In genomic region chr3:48556796-48557626, GRCh38 we compare ENCODE assay signal across 8 cellular contexts. TPM values are rescaled to one million over a fixed set of nuclear protein-coding genes. Genes with fewer than 3 reads are reported as not detected.
DNase-seq lines count a peak whose midpoint lies in the region; ATAC-seq and TF ChIP-seq lines count a peak whose summit lies in the region.

Gene PFKFB4, minus strand, starts transcription at chr3:48556803. Its CDS starts 26 bp downstream, at chr3:48556777.

- H3K4me1 ChIP-seq in prostate gland (replicated peaks) (peaks cover 5% of the 10 kb centered on the region), urinary bladder (ENCODE audit: insufficient read depth) (no peaks in the 10 kb centered on the region)

- H3K4me3 ChIP-seq in prostate gland = peak within 1 kb of the TSS; percentile 42 to 54
- peak within 1 kb of the TSS; percentile 47 for H3K4me3 ChIP-seq in urinary bladder (ENCODE audit: low read depth, low read length)

- peak; percentile 9 for TF ChIP-seq POLR2A in prostate gland (IDR thresholded peaks at IDR 0.05)

- intact Hi-C loops in left ventricle myocardium superior (cut with micrococcal nuclease) (no loop called here), prostate gland (cut with DNase I) (loop anchor here (5.0 to 10.0 kb wide), 4 partner anchors 40 to 282 kb away; partner anchors contain the start of genes COL7A1 and NCKIPSD)

- H3K9me3 ChIP-seq in prostate gland = no peaks in the 10 kb centered on the region

- under 1% methylated on average over 53 of the region's 53 CpGs for WGBS in prostate gland
- WGBS in urinary bladder = under 1% methylated on average over 53 of the region's 53 CpGs

- peak; percentile 89 for DNase-seq in NCI-H1694 treated with DMSO at 0.1 percent for 48 hours (lab: John Stamatoyannopoulos, UW)
- peak; percentile 98 to 100 (median 99) for DNase-seq in T-helper 2 cell
- DNase-seq in anterior cingulate cortex (lab: John Stamatoyannopoulos, UW) = peak; percentile 95 to 100 (median 99)
- DNase-seq in left ventricle myocardium superior = peak; percentile 99
- DNase-seq in prostate gland (ENCODE audit: low spot score) = peak; percentile 99

- peak in 2 of 4 experiments; percentile 45 to 47 for TF ChIP-seq CTCF in prostate gland (IDR thresholded peaks at IDR 0.05)

- no peaks in the 10 kb centered on the region for H3K36me3 ChIP-seq in prostate gland
- H3K36me3 ChIP-seq in urinary bladder (ENCODE audit: insufficient read depth) = no peaks in the 10 kb centered on the region

- no peaks in the 10 kb centered on the region for H3K27me3 ChIP-seq in prostate gland (replicated peaks; ENCODE audit: insufficient read depth)

- peak; percentile 75 for ATAC-seq in GM18499 (IDR thresholded peaks at IDR 0.05; ENCODE audit: insufficient read depth, unreplicated experiment)
- peak; percentile 82 for ATAC-seq in HG02938 (IDR thresholded peaks at IDR 0.05; ENCODE audit: unreplicated experiment)
- peak; percentile 90 for ATAC-seq in left ventricle myocardium superior

- H3K27ac ChIP-seq in prostate gland = peak within 1 kb of the TSS; percentile 68 to 74
- no peak within 1 kb of the TSS for H3K27ac ChIP-seq in urinary bladder (ENCODE audit: low read depth)

RNA-seq across cellular contexts. Expression of gene PFKFB4, which starts in this region (rescaled TPM):
- 2.2 TPM for total RNA-seq in left ventricle myocardium superior
- total RNA-seq in prostate gland = 10 to 100 TPM in 1 of 2 donors, 1 to 10 TPM in 1; 9.9 to 89.0 TPM
- 4.7 TPM for total RNA-seq in urinary bladder
- polyA plus RNA-seq in urinary bladder = 2.4 TPM
